Comparison of ENCODE assay signal across 15 cellular contexts in the genomic region with DNA sequence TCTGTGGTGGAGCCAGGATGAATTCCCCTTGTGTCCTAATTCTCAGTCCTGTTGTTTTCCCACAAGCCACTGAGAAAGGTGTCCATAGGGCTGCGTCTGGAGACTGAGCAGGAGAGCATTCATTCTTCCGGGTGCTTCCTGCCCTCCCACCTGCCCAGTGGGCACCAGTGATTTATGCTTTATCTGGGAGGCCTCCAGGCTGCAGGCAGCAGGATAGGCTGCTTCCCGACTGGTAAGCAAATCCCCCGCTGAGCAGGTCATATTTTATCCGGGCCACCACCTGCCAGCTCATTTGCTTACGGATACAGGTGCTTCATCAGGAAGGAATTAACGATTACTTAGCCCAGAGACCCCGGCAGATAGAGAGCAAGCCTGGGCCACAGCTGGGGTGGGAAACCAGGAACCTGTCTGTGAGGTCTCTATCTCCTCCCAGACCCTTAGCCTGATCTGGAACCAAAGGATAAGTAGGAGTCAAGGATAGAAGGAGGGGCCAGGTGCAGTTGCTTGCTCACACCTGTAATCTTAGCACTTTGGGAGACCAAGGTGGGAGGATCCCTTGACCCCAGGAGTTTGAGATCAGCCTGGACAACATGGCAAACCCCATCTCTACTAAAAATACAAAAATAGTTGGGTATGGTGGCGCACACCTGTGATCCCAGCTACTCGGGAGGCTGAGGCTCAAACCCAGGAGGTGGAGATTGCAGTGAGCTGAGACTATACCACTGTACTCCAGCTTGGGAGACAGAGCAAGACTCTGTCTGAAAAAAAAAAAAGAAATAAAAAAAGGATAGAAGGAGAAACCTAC. TPM values are rescaled to one million over a fixed set of nuclear protein-coding genes. Genes with fewer than 3 reads are reported as not detected.
DNase-seq lines count a peak whose midpoint lies in the region; ATAC-seq and TF ChIP-seq lines count a peak whose summit lies in the region.
"Had no signal": no experiment of that assay in that cellular context is flagged by ENCODE, and none has a peak within 500 bp of the region (broad histone marks: within the 10 kb centered on the region; RNA-seq: fewer than 3 reads in every experiment).

No MANE protein-coding gene starts in this region.

- no peaks in the 10 kb centered on the region for H4K20me1 ChIP-seq in H9 (ENCODE audit: control insufficient read depth, insufficient read depth, insufficient read length)
- no peaks in the 10 kb centered on the region for H4K20me1 ChIP-seq in smooth muscle cell (ENCODE audit: low read depth)

- peak; percentile 51 for DNase-seq in H9
- peak; percentile 93 to 98 for DNase-seq in NCI-H2081 (lab: John Stamatoyannopoulos, UW)
- peak; percentile 74 for DNase-seq in NCI-H774 (lab: John Stamatoyannopoulos, UW)
- DNase-seq in left kidney (ENCODE audit: low read depth, low spot score): peak; percentile 95
- DNase-seq in stimulated activated naive CD8-positive, alpha-beta T cell treated with anti-CD3 and anti-CD28 coated beads, Interleukin-15, amount 100 ng/mL, for 72 hours: no peak
- DNase-seq in effector memory CD4-positive, alpha-beta T cell: no peak
- no peak for DNase-seq in smooth muscle cell (lab: John Stamatoyannopoulos, UW; ENCODE audit: unreplicated experiment)
- DNase-seq in esophagus squamous epithelium (lab: John Stamatoyannopoulos, UW): no peak
- DNase-seq: activated B cell treated with CpG ODN at 0.5 μM for 24 hours, amniotic stem cell, cerebellar nuclear complex, DMS 273 treated with DMSO at 0.1 percent for 48 hours, Kasumi-1, mesenchymal stem cell had no signal

- H3K79me1 ChIP-seq in H9 (ENCODE audit: insufficient read depth, low read depth, low read length, poor library complexity, severe bottlenecking): no peaks in the 10 kb centered on the region

- no peak overlapping the region for H2BK20ac ChIP-seq in H9 (ENCODE audit: low read depth, low read length, poor library complexity, severe bottlenecking)

- no peak overlapping the region for H2BK12ac ChIP-seq in H9 (ENCODE audit: insufficient read length, low read depth, low read length)

- H4K5ac ChIP-seq in H9 (ENCODE audit: insufficient read length, low read depth, low read length): no peak overlapping the region

- H2BK5ac ChIP-seq in H9 (ENCODE audit: insufficient read length, low read length): no peak overlapping the region

- intact Hi-C loops in esophagus squamous epithelium (cut with DNase I): no loop called here

- H2BK15ac ChIP-seq in H9 (ENCODE audit: low read depth, low read length): no peak overlapping the region

- no peaks in the 10 kb centered on the region for H3K9me3 Mint-ChIP-seq in H9
- H3K9me3 Mint-ChIP-seq in stimulated activated naive CD8-positive, alpha-beta T cell treated with anti-CD3 and anti-CD28 coated beads, Interleukin-15, amount 100 ng/mL, for 72 hours: no peaks in the 10 kb centered on the region
- H3K9me3 Mint-ChIP-seq: activated B cell treated with CpG ODN at 0.5 μM for 24 hours had no signal

- no peak overlapping the region for H3K27ac Mint-ChIP-seq in H9
- no peak overlapping the region for H3K27ac Mint-ChIP-seq in stimulated activated naive CD8-positive, alpha-beta T cell treated with anti-CD3 and anti-CD28 coated beads, Interleukin-15, amount 100 ng/mL, for 72 hours
- H3K27ac Mint-ChIP-seq: activated B cell treated with CpG ODN at 0.5 μM for 24 hours had no signal

- no peak overlapping the region for H3K18ac ChIP-seq in H9 (ENCODE audit: insufficient read length, low read depth, low read length)

- H3T11ph ChIP-seq in H9 (ENCODE audit: low read length): no peak overlapping the region

- H3K9ac ChIP-seq in H9 (ENCODE audit: extremely low read depth, insufficient read length, low read length) (no peak overlapping the region), smooth muscle cell (ENCODE audit: low read depth) (no peak overlapping the region)

- H3K36me3 ChIP-seq in effector memory CD4-positive, alpha-beta T cell (ENCODE audit: control insufficient read depth, insufficient read depth, low read length): no peaks in the 10 kb centered on the region
- no peaks in the 10 kb centered on the region for H3K36me3 ChIP-seq in smooth muscle cell (ENCODE audit: low read depth)
- H3K36me3 ChIP-seq in esophagus squamous epithelium: no peaks in the 10 kb centered on the region
- H3K36me3 ChIP-seq: right atrium auricular region had no signal

- peaks cover 27% of the 10 kb centered on the region for H3K27me3 Mint-ChIP-seq in H9 (ENCODE audit: low read depth)
- peaks cover 11% of the 10 kb centered on the region for H3K27me3 Mint-ChIP-seq in stimulated activated naive CD8-positive, alpha-beta T cell treated with anti-CD3 and anti-CD28 coated beads, Interleukin-15, amount 100 ng/mL, for 72 hours

- no peak overlapping the region for H3K4me3 Mint-ChIP-seq in H9
- H3K4me3 Mint-ChIP-seq in stimulated activated naive CD8-positive, alpha-beta T cell treated with anti-CD3 and anti-CD28 coated beads, Interleukin-15, amount 100 ng/mL, for 72 hours: no peak overlapping the region
- H3K4me3 Mint-ChIP-seq: activated B cell treated with CpG ODN at 0.5 μM for 24 hours had no signal

- WGBS in H9 (ENCODE audit: extremely low coverage, insufficient read length, low lambda C conversion rate): no CpG with 5 or more reads among the region's 10 CpGs
- 74% methylated on average over 10 of the region's 10 CpGs for WGBS in smooth muscle cell (ENCODE audit: low lambda C conversion rate)
- WGBS in esophagus squamous epithelium, 2 donors: 69 to 78% methylated on average over 6 to 8 of the region's 10 CpGs

- TF ChIP-seq POLR2A in esophagus squamous epithelium (IDR thresholded peaks at IDR 0.05): no peak

- H2BK120ac ChIP-seq in H9 (ENCODE audit: low read depth, low read length, poor library complexity, severe bottlenecking): no peak overlapping the region

- no peaks in the 10 kb centered on the region for H3K79me2 ChIP-seq in H9 (ENCODE audit: insufficient read depth, low read length)
- H3K79me2 ChIP-seq in smooth muscle cell (ENCODE audit: low read depth): no peaks in the 10 kb centered on the region

- H2AFZ ChIP-seq in H9 (ENCODE audit: low read length) (no peak overlapping the region), smooth muscle cell (ENCODE audit: low read depth) (no peak overlapping the region)

- H3K4me2 ChIP-seq in H9 (ENCODE audit: insufficient read depth, insufficient read length, low read length) (no peak overlapping the region), smooth muscle cell (no peak overlapping the region)

- no peak overlapping the region for H3K56ac ChIP-seq in H9 (ENCODE audit: insufficient read length, low read depth, low read length)

- H3F3A ChIP-seq in smooth muscle cell (ENCODE audit: low read depth): no peaks in the 10 kb centered on the region

- H3K27ac ChIP-seq in H9 (ENCODE audit: insufficient read length, low read depth, low read length) (no peak overlapping the region), smooth muscle cell (ENCODE audit: low read depth) (no peak overlapping the region), esophagus squamous epithelium (no peak overlapping the region)
- H3K27ac ChIP-seq in effector memory CD4-positive, alpha-beta T cell (ENCODE audit: insufficient read depth, low read length, poor library complexity, severe bottlenecking): no peak overlapping the region
- H3K27ac ChIP-seq: right atrium auricular region had no signal

- H3K36me3 Mint-ChIP-seq in H9 (ENCODE audit: insufficient read depth in 1 of 3, low read depth in 3 of 3): no peaks in the 10 kb centered on the region

- H3K27me3 ChIP-seq in H9 (ENCODE audit: insufficient read depth, low read length) (no peaks in the 10 kb centered on the region), smooth muscle cell (ENCODE audit: low read depth) (no peaks in the 10 kb centered on the region), esophagus squamous epithelium (peaks cover 0 to 24% (median 0%) of the 10 kb centered on the region in 4 donors)
- no peaks in the 10 kb centered on the region for H3K27me3 ChIP-seq in effector memory CD4-positive, alpha-beta T cell (replicated peaks; ENCODE audit: control insufficient read depth, insufficient read depth, low read length, poor library complexity, severe bottlenecking)
- H3K27me3 ChIP-seq: right atrium auricular region had no signal

- no peaks in the 10 kb centered on the region for H3K4me1 ChIP-seq in H9 (ENCODE audit: insufficient read depth, low read length)
- no peaks in the 10 kb centered on the region for H3K4me1 ChIP-seq in effector memory CD4-positive, alpha-beta T cell (ENCODE audit: control insufficient read depth, insufficient read depth, low read length, poor library complexity, severe bottlenecking)
- peaks cover 30% of the 10 kb centered on the region for H3K4me1 ChIP-seq in smooth muscle cell (ENCODE audit: low read depth)
- peaks cover 0 to 9% (median 0%) of the 10 kb centered on the region in 3 donors for H3K4me1 ChIP-seq in esophagus squamous epithelium
- H3K4me1 ChIP-seq: right atrium auricular region had no signal

- H3K9me3 ChIP-seq in H9 (ENCODE audit: control insufficient read depth, low read depth, low read length): no peaks in the 10 kb centered on the region
- H3K9me3 ChIP-seq in effector memory CD4-positive, alpha-beta T cell (ENCODE audit: control insufficient read depth, low read length): no peaks in the 10 kb centered on the region
- H3K9me3 ChIP-seq in smooth muscle cell (replicated peaks; ENCODE audit: low read depth): no peaks in the 10 kb centered on the region
- H3K9me3 ChIP-seq in esophagus squamous epithelium: no peaks in the 10 kb centered on the region
- H3K9me3 ChIP-seq: right atrium auricular region had no signal

- no peak overlapping the region for H3K14ac ChIP-seq in H9 (ENCODE audit: insufficient read depth, low read length)

- H4K91ac ChIP-seq in H9 (ENCODE audit: insufficient read length, low read depth, low read length): no peak overlapping the region

- H3K4me3 ChIP-seq in effector memory CD4-positive, alpha-beta T cell (ENCODE audit: insufficient read depth, low read depth, low read length, poor library complexity, severe bottlenecking): no peak overlapping the region
- H3K4me3 ChIP-seq in smooth muscle cell: no peak overlapping the region
- no peak overlapping the region for H3K4me3 ChIP-seq in esophagus squamous epithelium
- H3K4me3 ChIP-seq: right atrium auricular region had no signal

- no peak overlapping the region for H3K4ac ChIP-seq in H9 (ENCODE audit: low read depth, low read length)

- ATAC-seq in stimulated activated naive CD8-positive, alpha-beta T cell treated with anti-CD3 and anti-CD28 coated beads, Interleukin-15, amount 100 ng/mL, for 72 hours: no peak

- no peak overlapping the region for H2AK5ac ChIP-seq in H9 (ENCODE audit: insufficient read length, low read length)

- TF ChIP-seq CTCF in H9 (conservative IDR thresholded peaks at IDR 0.05) (no peak), smooth muscle cell (IDR thresholded peaks at IDR 0.05; ENCODE audit: borderline replicate concordance, insufficient read depth, poor library complexity, severe bottlenecking) (no peak), esophagus squamous epithelium (IDR thresholded peaks at IDR 0.05) (no peak)

- H3K23me2 ChIP-seq in H9 (ENCODE audit: insufficient read length, low read depth, low read length, poor library complexity, severe bottlenecking): no peaks in the 10 kb centered on the region

- H3K4me1 Mint-ChIP-seq in H9: peaks cover 4 to 12% of the 10 kb centered on the region in 2 experiments; a peak in 2 of 4 replicates
- H3K4me1 Mint-ChIP-seq in stimulated activated naive CD8-positive, alpha-beta T cell treated with anti-CD3 and anti-CD28 coated beads, Interleukin-15, amount 100 ng/mL, for 72 hours: no peaks in the 10 kb centered on the region
- H3K4me1 Mint-ChIP-seq: activated B cell treated with CpG ODN at 0.5 μM for 24 hours had no signal

- no peak overlapping the region for H3K23ac ChIP-seq in H9 (ENCODE audit: insufficient read length, low read depth, low read length)

- no peak overlapping the region for H4K8ac ChIP-seq in H9 (replicated peaks; ENCODE audit: insufficient read length, low read depth, low read length)

RNA-seq across cellular contexts. Expression of a gene that starts 33.7 kb away (rescaled TPM):
- total RNA-seq in H9 (2021) (2.8 and 3.2 TPM in 2 replicates), smooth muscle cell (0.85 TPM in 2 replicates), esophagus squamous epithelium (1 to 10 TPM in 3 of 4 donors, under 1 TPM in 1; 0.57 to 9.3 (median 5.0) TPM)
- 1.7 and 2.0 TPM in 2 replicates for polyA plus RNA-seq in smooth muscle cell

Comparison
In these comparisons a context has a peak if more than half of its experiments do, and no peak if none do; other contexts are left out.
1. DNase-seq: peak in H9 (single experiment), NCI-H2081 (2 of 2), NCI-H774 (single experiment) and left kidney (single experiment); none in stimulated activated naive CD8-positive, alpha-beta T cell treated with anti-CD3 and anti-CD28 coated beads, Interleukin-15, amount 100 ng/mL, for 72 hours (0 of 2), effector memory CD4-positive, alpha-beta T cell (0 of 3), smooth muscle cell (single experiment) and esophagus squamous epithelium (single experiment).